1 cellular context compared by ENCODE assay signal in genomic region chr12:42097971-42098370, GRCh38.
TF ChIP-seq lines count a peak whose summit lies in the region.

No MANE protein-coding gene starts in this region.

TF ChIP-seq in SK-N-SH, 30 proteins besides CTCF, POLR2A, EP300 and RAD21 (continued from another document):
- TF ChIP-seq NFIC (IDR thresholded peaks at IDR 0.05; ENCODE audit: borderline replicate concordance) (no peak), MAX (IDR thresholded peaks at IDR 0.05; ENCODE audit: low read depth) (no peak), TAF1 (IDR thresholded peaks at IDR 0.05; ENCODE audit: borderline replicate concordance, low read depth, low read length) (no peak), POLR2AphosphoS5 (IDR thresholded peaks at IDR 0.05; ENCODE audit: low read depth, low read length) (no peak), GABPA (IDR thresholded peaks at IDR 0.05; ENCODE audit: low read depth) (no peak), TEAD4 (IDR thresholded peaks at IDR 0.05; ENCODE audit: borderline replicate concordance, insufficient read depth) (no peak), RCOR1 (IDR thresholded peaks at IDR 0.05; ENCODE audit: low read length) (no peak), GATA2 (CRISPR knock-in tag; IDR thresholded peaks at IDR 0.05) (no peak), TCF12 (IDR thresholded peaks at IDR 0.05) (no peak), USF1 (IDR thresholded peaks at IDR 0.05; ENCODE audit: borderline replicate concordance, low read depth) (no peak)
TF ChIP-seq in SK-N-SH: peak in this region for 0.
